ENCODE assay signal across 30 cellular contexts in genomic region chr6:155023717-155024116, GRCh38.
"Had no signal": no experiment of that assay in that cellular context is flagged by ENCODE, and none has a peak within 500 bp of the region (broad histone marks: within the 10 kb centered on the region; RNA-seq: fewer than 3 reads in every experiment).

No MANE protein-coding gene starts in this region.

- H3K9me3 ChIP-seq: breast epithelium, SJSA1 had no signal

- H3K9me3 Mint-ChIP-seq: activated CD4-positive, alpha-beta T cell treated with anti-CD3 and anti-CD28 coated beads, Interleukin-2, amount 10 ng/mL, durations not matched to agents 24 days and 14 days; activated CD8-positive, alpha-beta T cell treated with anti-CD3 and anti-CD28 coated beads for 36 hours; activated naive CD8-positive, alpha-beta T cell treated with anti-CD3 and anti-CD28 coated beads for 36 hours; activated T-cell treated with anti-CD3 and anti-CD28 coated beads, Interleukin-2, amount 50 U/mL, for 72 hours; activated T-helper 17 cell treated with anti-CD3 and anti-CD28 coated beads, Interleukin-2, amount 50 U/mL, for 72 hours; T-cell had no signal

- H3K4me3 ChIP-seq: breast epithelium, SJSA1 had no signal

- H3K4me3 Mint-ChIP-seq: activated CD4-positive, alpha-beta T cell treated with anti-CD3 and anti-CD28 coated beads, Interleukin-2, amount 10 ng/mL, durations not matched to agents 24 days and 14 days; activated CD8-positive, alpha-beta T cell treated with anti-CD3 and anti-CD28 coated beads for 36 hours; activated naive CD8-positive, alpha-beta T cell treated with anti-CD3 and anti-CD28 coated beads for 36 hours; activated T-cell treated with anti-CD3 and anti-CD28 coated beads, Interleukin-2, amount 50 U/mL, for 72 hours; activated T-helper 17 cell treated with anti-CD3 and anti-CD28 coated beads, Interleukin-2, amount 50 U/mL, for 72 hours; T-cell; T-helper 17 cell had no signal

- H3K4me1 Mint-ChIP-seq: activated naive CD8-positive, alpha-beta T cell treated with anti-CD3 and anti-CD28 coated beads for 36 hours; activated T-helper 17 cell treated with anti-CD3 and anti-CD28 coated beads, Interleukin-2, amount 50 U/mL, for 72 hours; T-cell; T-helper 17 cell had no signal

- H3K27ac Mint-ChIP-seq: activated CD4-positive, alpha-beta T cell treated with anti-CD3 and anti-CD28 coated beads, Interleukin-2, amount 10 ng/mL, durations not matched to agents 24 days and 14 days; activated CD8-positive, alpha-beta T cell treated with anti-CD3 and anti-CD28 coated beads for 36 hours; activated naive CD8-positive, alpha-beta T cell treated with anti-CD3 and anti-CD28 coated beads for 36 hours; activated T-cell treated with anti-CD3 and anti-CD28 coated beads, Interleukin-2, amount 50 U/mL, for 72 hours; activated T-helper 17 cell treated with anti-CD3 and anti-CD28 coated beads, Interleukin-2, amount 50 U/mL, for 72 hours; T-cell; T-helper 17 cell had no signal

- H3K36me3 ChIP-seq: breast epithelium had no signal

- H3K27ac ChIP-seq: breast epithelium, SJSA1, VCaP had no signal

- H3K4me1 ChIP-seq: breast epithelium had no signal

- H3K36me3 Mint-ChIP-seq: activated naive CD8-positive, alpha-beta T cell treated with anti-CD3 and anti-CD28 coated beads for 36 hours; T-cell had no signal

- H3K27me3 Mint-ChIP-seq: activated CD8-positive, alpha-beta T cell treated with anti-CD3 and anti-CD28 coated beads for 36 hours; activated T-helper 17 cell treated with anti-CD3 and anti-CD28 coated beads, Interleukin-2, amount 50 U/mL, for 72 hours had no signal

- H3K27me3 ChIP-seq: breast epithelium, SJSA1 had no signal

- ATAC-seq: activated CD8-positive, alpha-beta T cell treated with anti-CD3 and anti-CD28 coated beads for 36 hours; activated T-cell treated with anti-CD3 and anti-CD28 coated beads, Interleukin-2, amount 50 U/mL, for 72 hours; activated T-helper 17 cell treated with anti-CD3 and anti-CD28 coated beads, Interleukin-2, amount 50 U/mL, for 72 hours; Panc1; SK-N-SH treated with all-trans-retinoic acid at 6 μM for 48 hours; T-cell; T-helper 17 cell had no signal

- DNase-seq: activated CD4-positive, alpha-beta T cell treated with anti-CD3 and anti-CD28 coated beads, Interleukin-2, amount 10 ng/mL, durations not matched to agents 24 days and 14 days; activated CD4-positive, alpha-beta T cell treated with anti-CD3 and anti-CD28 coated beads, Interleukin-2, amount 50 U/mL, for 4 hours; activated CD8-positive, alpha-beta T cell treated with anti-CD3 and anti-CD28 coated beads for 36 hours; activated effector memory CD4-positive, alpha-beta T cell treated with anti-CD3 and anti-CD28 coated beads, Interleukin-2, amount 50 U/mL, for 16 hours; activated naive CD4-positive, alpha-beta T cell; activated naive CD4-positive, alpha-beta T cell treated with anti-CD3 and anti-CD28 coated beads, Interleukin-2, amount 50 U/mL, for 16 hours; activated naive CD8-positive, alpha-beta T cell treated with anti-CD3 and anti-CD28 coated beads for 36 hours; activated T-cell treated with anti-CD3 and anti-CD28 coated beads, Interleukin-2, amount 50 U/mL, for 1 hour; activated T-cell treated with anti-CD3 and anti-CD28 coated beads, Interleukin-2, amount 50 U/mL, for 72 hours; amniotic stem cell; aorta; cerebellar nuclear complex; Karpas-422; KBM-7; NCI-H1105; NCI-H1436; NCI-H1694; NCI-H2029; NCI-H510A; NCI-H526; NCI-H748 treated with DMSO at 0.1 percent for 48 hours; SHP77 treated with DMSO at 0.1 percent for 48 hours; T-cell; T-helper 17 cell had no signal
